In the genomic region with DNA sequence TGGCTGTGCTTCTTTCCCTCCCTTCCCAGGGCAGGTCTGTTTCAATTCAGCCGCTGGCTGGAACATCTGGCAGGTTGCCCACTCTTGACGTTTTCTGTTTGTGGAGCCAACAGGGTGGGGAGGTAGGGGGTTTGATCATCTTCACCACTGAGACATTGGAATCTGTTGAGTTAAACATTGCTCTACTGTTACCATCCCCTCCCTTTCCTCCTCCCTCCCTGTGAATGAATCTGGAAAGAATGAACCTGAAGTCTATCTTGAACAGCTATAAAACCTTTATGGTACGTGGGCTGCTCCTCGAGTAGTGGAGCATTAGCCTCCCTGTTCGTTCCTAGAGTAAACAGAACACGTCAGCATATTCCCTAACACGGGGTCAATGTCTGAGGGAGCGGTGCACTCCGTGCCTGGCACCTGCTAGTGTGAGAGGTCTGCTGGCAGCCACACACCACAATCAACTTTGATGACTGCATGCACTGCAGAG, we compare ENCODE assay signal across 1 cellular context.
A peak's percentile ranks its signal among the peaks of the same experiment; 100 is the strongest.
TF ChIP-seq lines count a peak whose summit lies in the region.

No MANE protein-coding gene starts in this region.

TF ChIP-seq in SK-N-SH, 30 proteins besides CTCF, POLR2A, EP300 and RAD21 (continued from another document):
- TF ChIP-seq, protein P1, sequence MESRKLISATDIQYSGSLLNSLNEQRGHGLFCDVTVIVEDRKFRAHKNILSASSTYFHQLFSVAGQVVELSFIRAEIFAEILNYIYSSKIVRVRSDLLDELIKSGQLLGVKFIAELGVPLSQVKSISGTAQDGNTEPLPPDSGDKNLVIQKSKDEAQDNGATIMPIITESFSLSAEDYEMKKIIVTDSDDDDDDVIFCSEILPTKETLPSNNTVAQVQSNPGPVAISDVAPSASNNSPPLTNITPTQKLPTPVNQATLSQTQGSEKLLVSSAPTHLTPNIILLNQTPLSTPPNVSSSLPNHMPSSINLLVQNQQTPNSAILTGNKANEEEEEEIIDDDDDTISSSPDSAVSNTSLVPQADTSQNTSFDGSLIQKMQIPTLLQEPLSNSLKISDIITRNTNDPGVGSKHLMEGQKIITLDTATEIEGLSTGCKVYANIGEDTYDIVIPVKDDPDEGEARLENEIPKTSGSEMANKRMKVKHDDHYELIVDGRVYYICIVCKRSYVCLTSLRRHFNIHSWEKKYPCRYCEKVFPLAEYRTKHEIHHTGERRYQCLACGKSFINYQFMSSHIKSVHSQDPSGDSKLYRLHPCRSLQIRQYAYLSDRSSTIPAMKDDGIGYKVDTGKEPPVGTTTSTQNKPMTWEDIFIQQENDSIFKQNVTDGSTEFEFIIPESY (IDR thresholded peaks at IDR 0.05; ENCODE audit: borderline replicate concordance, low read depth), result no peak
- no peak for TF ChIP-seq POLR2AphosphoS5 (IDR thresholded peaks at IDR 0.05; ENCODE audit: low read depth, low read length)
- peak; percentile 87 for TF ChIP-seq NFIC (IDR thresholded peaks at IDR 0.05; ENCODE audit: borderline replicate concordance)
- TF ChIP-seq MXI1 (IDR thresholded peaks at IDR 0.05; ENCODE audit: low read depth, low read length), result no peak
- TF ChIP-seq GABPA (IDR thresholded peaks at IDR 0.05; ENCODE audit: low read depth), result no peak
- no peak for TF ChIP-seq RCOR1 (IDR thresholded peaks at IDR 0.05; ENCODE audit: low read length)
- TF ChIP-seq, protein P2, sequence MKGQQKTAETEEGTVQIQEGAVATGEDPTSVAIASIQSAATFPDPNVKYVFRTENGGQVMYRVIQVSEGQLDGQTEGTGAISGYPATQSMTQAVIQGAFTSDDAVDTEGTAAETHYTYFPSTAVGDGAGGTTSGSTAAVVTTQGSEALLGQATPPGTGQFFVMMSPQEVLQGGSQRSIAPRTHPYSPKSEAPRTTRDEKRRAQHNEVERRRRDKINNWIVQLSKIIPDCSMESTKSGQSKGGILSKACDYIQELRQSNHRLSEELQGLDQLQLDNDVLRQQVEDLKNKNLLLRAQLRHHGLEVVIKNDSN (IDR thresholded peaks at IDR 0.05; ENCODE audit: borderline replicate concordance, low read depth), result no peak
- no peak for TF ChIP-seq FOSL2 (IDR thresholded peaks at IDR 0.05; ENCODE audit: borderline replicate concordance, low read depth)
- TF ChIP-seq TEAD4 (IDR thresholded peaks at IDR 0.05; ENCODE audit: borderline replicate concordance, insufficient read depth), result no peak
- no peak for TF ChIP-seq NRF1 (IDR thresholded peaks at IDR 0.05; ENCODE audit: low read depth, low read length)
- peak; percentile 58; the same call in 1 of the 2 replicates for TF ChIP-seq TCF12 (IDR thresholded peaks at IDR 0.05)
- TF ChIP-seq, protein P3, sequence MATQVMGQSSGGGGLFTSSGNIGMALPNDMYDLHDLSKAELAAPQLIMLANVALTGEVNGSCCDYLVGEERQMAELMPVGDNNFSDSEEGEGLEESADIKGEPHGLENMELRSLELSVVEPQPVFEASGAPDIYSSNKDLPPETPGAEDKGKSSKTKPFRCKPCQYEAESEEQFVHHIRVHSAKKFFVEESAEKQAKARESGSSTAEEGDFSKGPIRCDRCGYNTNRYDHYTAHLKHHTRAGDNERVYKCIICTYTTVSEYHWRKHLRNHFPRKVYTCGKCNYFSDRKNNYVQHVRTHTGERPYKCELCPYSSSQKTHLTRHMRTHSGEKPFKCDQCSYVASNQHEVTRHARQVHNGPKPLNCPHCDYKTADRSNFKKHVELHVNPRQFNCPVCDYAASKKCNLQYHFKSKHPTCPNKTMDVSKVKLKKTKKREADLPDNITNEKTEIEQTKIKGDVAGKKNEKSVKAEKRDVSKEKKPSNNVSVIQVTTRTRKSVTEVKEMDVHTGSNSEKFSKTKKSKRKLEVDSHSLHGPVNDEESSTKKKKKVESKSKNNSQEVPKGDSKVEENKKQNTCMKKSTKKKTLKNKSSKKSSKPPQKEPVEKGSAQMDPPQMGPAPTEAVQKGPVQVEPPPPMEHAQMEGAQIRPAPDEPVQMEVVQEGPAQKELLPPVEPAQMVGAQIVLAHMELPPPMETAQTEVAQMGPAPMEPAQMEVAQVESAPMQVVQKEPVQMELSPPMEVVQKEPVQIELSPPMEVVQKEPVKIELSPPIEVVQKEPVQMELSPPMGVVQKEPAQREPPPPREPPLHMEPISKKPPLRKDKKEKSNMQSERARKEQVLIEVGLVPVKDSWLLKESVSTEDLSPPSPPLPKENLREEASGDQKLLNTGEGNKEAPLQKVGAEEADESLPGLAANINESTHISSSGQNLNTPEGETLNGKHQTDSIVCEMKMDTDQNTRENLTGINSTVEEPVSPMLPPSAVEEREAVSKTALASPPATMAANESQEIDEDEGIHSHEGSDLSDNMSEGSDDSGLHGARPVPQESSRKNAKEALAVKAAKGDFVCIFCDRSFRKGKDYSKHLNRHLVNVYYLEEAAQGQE (IDR thresholded peaks at IDR 0.05; ENCODE audit: low read depth, low read length), result no peak
- TF ChIP-seq, protein P4, sequence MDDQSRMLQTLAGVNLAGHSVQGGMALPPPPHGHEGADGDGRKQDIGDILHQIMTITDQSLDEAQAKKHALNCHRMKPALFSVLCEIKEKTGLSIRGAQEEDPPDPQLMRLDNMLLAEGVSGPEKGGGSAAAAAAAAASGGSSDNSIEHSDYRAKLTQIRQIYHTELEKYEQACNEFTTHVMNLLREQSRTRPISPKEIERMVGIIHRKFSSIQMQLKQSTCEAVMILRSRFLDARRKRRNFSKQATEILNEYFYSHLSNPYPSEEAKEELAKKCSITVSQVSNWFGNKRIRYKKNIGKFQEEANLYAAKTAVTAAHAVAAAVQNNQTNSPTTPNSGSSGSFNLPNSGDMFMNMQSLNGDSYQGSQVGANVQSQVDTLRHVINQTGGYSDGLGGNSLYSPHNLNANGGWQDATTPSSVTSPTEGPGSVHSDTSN (IDR thresholded peaks at IDR 0.05), result peak; percentile 35
- no peak for TF ChIP-seq SIN3A (IDR thresholded peaks at IDR 0.05; ENCODE audit: borderline replicate concordance, low read depth, low read length)
- TF ChIP-seq SMC3 (IDR thresholded peaks at IDR 0.05; ENCODE audit: low read depth, low read length), result no peak
